In genomic region chr1:109493805-109494539, GRCh38 we compare ENCODE assay signal across 8 cellular contexts. TPM values are rescaled to one million over a fixed set of nuclear protein-coding genes. Genes with fewer than 3 reads are reported as not detected.
DNase-seq lines count a peak whose midpoint lies in the region; ATAC-seq, FAIRE-seq and TF ChIP-seq lines count a peak whose summit lies in the region.

TSS of gene CYB561D1 (plus strand) at chr1:109494094. CDS start at chr1:109494140, 46 bp downstream.

- no peak within 1 kb of the TSS for H2BK5ac ChIP-seq in H9 (ENCODE audit: insufficient read length, low read length)

- H3K4ac ChIP-seq in H9 (ENCODE audit: low read depth, low read length), result no peak within 1 kb of the TSS

- peak within 1 kb of the TSS; percentile 36 to 89 (median 66); a peak in 3 of 7 replicates for H3K27ac Mint-ChIP-seq in H9
- H3K27ac Mint-ChIP-seq in activated naive CD4-positive, alpha-beta T cell treated with anti-CD3 and anti-CD28 coated beads, Interleukin-2, amount 50 U/mL, for 24 hours, result peak within 1 kb of the TSS; percentile 84
- H3K27ac Mint-ChIP-seq in glutamatergic neuron (ENCODE audit: unreplicated experiment), result peak within 1 kb of the TSS; percentile 86

- peak; percentile 90 for TF ChIP-seq CTCF in GM06990 (IDR thresholded peaks at IDR 0.05; ENCODE audit: insufficient read depth, low read length, poor library complexity, severe bottlenecking)
- TF ChIP-seq CTCF in H9 (conservative IDR thresholded peaks at IDR 0.05), result peak; percentile 98
- TF ChIP-seq CTCF in glutamatergic neuron (IDR thresholded peaks at IDR 0.05; ENCODE audit: partially characterized antibody, unreplicated experiment), result peak; percentile 95
- TF ChIP-seq CTCF in pancreas (IDR thresholded peaks at IDR 0.05), result peak; percentile 91 to 98 (median 96)
- peak; percentile 94 to 98 for TF ChIP-seq CTCF in tibial artery (IDR thresholded peaks at IDR 0.05)

- H3K4me2 ChIP-seq in H9 (ENCODE audit: insufficient read depth, insufficient read length, low read length), result peak within 1 kb of the TSS; percentile 15

- no peaks in the 10 kb centered on the region for H3K79me1 ChIP-seq in H9 (ENCODE audit: insufficient read depth, low read depth, low read length, poor library complexity, severe bottlenecking)

- peaks cover 14 to 16% of the 10 kb centered on the region in 2 experiments for H3K4me1 Mint-ChIP-seq in H9
- H3K4me1 Mint-ChIP-seq in activated naive CD4-positive, alpha-beta T cell treated with anti-CD3 and anti-CD28 coated beads, Interleukin-2, amount 50 U/mL, for 24 hours, result peaks cover 56% of the 10 kb centered on the region
- peaks cover 39% of the 10 kb centered on the region for H3K4me1 Mint-ChIP-seq in glutamatergic neuron (ENCODE audit: low read depth, unreplicated experiment)

- H2AFZ ChIP-seq in H9 (ENCODE audit: low read length), result no peak within 1 kb of the TSS

- ATAC-seq in pancreas, result peak; percentile 95 to 98 (median 96)

- H4K91ac ChIP-seq in H9 (ENCODE audit: insufficient read length, low read depth, low read length), result no peak within 1 kb of the TSS

- H3K4me3 ChIP-seq in GM06990 (replicated peaks; ENCODE audit: low read depth, low read length), result peak within 1 kb of the TSS; percentile 79
- peak within 1 kb of the TSS; percentile 82 for H3K4me3 ChIP-seq in SK-N-MC
- peak within 1 kb of the TSS; percentile 58 to 100 (median 82) for H3K4me3 ChIP-seq in pancreas
- peak within 1 kb of the TSS; percentile 78 to 89 for H3K4me3 ChIP-seq in tibial artery

- no peak within 1 kb of the TSS for H4K5ac ChIP-seq in H9 (ENCODE audit: insufficient read length, low read depth, low read length)

- H3K27me3 Mint-ChIP-seq in H9 (ENCODE audit: low read depth) (no peaks in the 10 kb centered on the region), glutamatergic neuron (ENCODE audit: unreplicated experiment) (peaks cover 10% of the 10 kb centered on the region)
- no peaks in the 10 kb centered on the region for H3K27me3 Mint-ChIP-seq in activated naive CD4-positive, alpha-beta T cell treated with anti-CD3 and anti-CD28 coated beads, Interleukin-2, amount 50 U/mL, for 24 hours

- H3K23ac ChIP-seq in H9 (ENCODE audit: insufficient read length, low read depth, low read length), result no peak within 1 kb of the TSS

- H2BK120ac ChIP-seq in H9 (ENCODE audit: low read depth, low read length, poor library complexity, severe bottlenecking), result no peak within 1 kb of the TSS

- intact Hi-C loops in pancreas (cut with DNase I), result loop anchor here in 1 of 3 donors (5.0 kb wide), 1 partner anchor 38 kb away; no protein-coding TSS in a partner anchor
- intact Hi-C loops in tibial artery (cut with DNase I; ENCODE audit: low total_unique reads), result no loop called here

- peaks cover 0 to 32% (median 0%) of the 10 kb centered on the region in 3 experiments; a peak in 3 of 7 replicates for H3K36me3 Mint-ChIP-seq in H9 (ENCODE audit: insufficient read depth in 1 of 3, low read depth in 3 of 3)
- H3K36me3 Mint-ChIP-seq in activated naive CD4-positive, alpha-beta T cell treated with anti-CD3 and anti-CD28 coated beads, Interleukin-2, amount 50 U/mL, for 24 hours, result peaks cover 2% of the 10 kb centered on the region
- H3K36me3 Mint-ChIP-seq in glutamatergic neuron (ENCODE audit: unreplicated experiment), result peaks cover 7% of the 10 kb centered on the region

- no peaks in the 10 kb centered on the region for H3K79me2 ChIP-seq in H9 (ENCODE audit: insufficient read depth, low read length)

- no peaks in the 10 kb centered on the region for H4K20me1 ChIP-seq in H9 (ENCODE audit: control insufficient read depth, insufficient read depth, insufficient read length)

- peaks cover 24% of the 10 kb centered on the region for H3K36me3 ChIP-seq in GM06990 (ENCODE audit: control insufficient read depth, insufficient read depth, low read length)
- H3K36me3 ChIP-seq in SK-N-MC (ENCODE audit: insufficient read depth, low read length), result peaks cover 4% of the 10 kb centered on the region; the same call in 1 of the 2 replicates
- peaks cover 0 to 10% (median 3%) of the 10 kb centered on the region in 3 donors for H3K36me3 ChIP-seq in pancreas
- peaks cover 0 to 45% (median 24%) of the 10 kb centered on the region in 3 donors for H3K36me3 ChIP-seq in tibial artery

- peak within 1 kb of the TSS; percentile 40 for H3K9ac ChIP-seq in H9 (ENCODE audit: extremely low read depth, insufficient read length, low read length)
- H3K9ac ChIP-seq in SK-N-MC (ENCODE audit: insufficient read length), result peak within 1 kb of the TSS; percentile 63

- no peak within 1 kb of the TSS for H4K8ac ChIP-seq in H9 (replicated peaks; ENCODE audit: insufficient read length, low read depth, low read length)

- DNase-seq in GM06990 (ENCODE audit: extremely low read depth, insufficient read length), result peak; percentile 93
- DNase-seq in H9, result peak; percentile 89
- DNase-seq in M059J (ENCODE audit: low read depth), result peak; percentile 80
- DNase-seq in SK-N-MC (ENCODE audit: low read depth, low spot score), result no peak
- peak; percentile 92 for DNase-seq in glutamatergic neuron
- peak; percentile 83 to 96 (median 89) for DNase-seq in pancreas
- DNase-seq in tibial artery, result peak; percentile 85 to 92

- no peak within 1 kb of the TSS for H2AK5ac ChIP-seq in H9 (ENCODE audit: insufficient read length, low read length)

- H3K27ac ChIP-seq in H9 (ENCODE audit: insufficient read length, low read depth, low read length), result no peak within 1 kb of the TSS
- no peak within 1 kb of the TSS for H3K27ac ChIP-seq in SK-N-MC
- H3K27ac ChIP-seq in pancreas, result peak within 1 kb of the TSS in 2 of 4 donors; percentile 28 to 73
- peak within 1 kb of the TSS; percentile 71 to 87 for H3K27ac ChIP-seq in tibial artery

- H3K14ac ChIP-seq in H9 (ENCODE audit: insufficient read depth, low read length), result no peak within 1 kb of the TSS

- H3T11ph ChIP-seq in H9 (ENCODE audit: low read length), result no peak within 1 kb of the TSS

- no peak within 1 kb of the TSS for H2BK15ac ChIP-seq in H9 (ENCODE audit: low read depth, low read length)

- H3K27me3 ChIP-seq in GM06990 (replicated peaks; ENCODE audit: control insufficient read depth, insufficient read depth, low read length) (no peaks in the 10 kb centered on the region), H9 (ENCODE audit: insufficient read depth, low read length) (no peaks in the 10 kb centered on the region), pancreas (no peaks in the 10 kb centered on the region), tibial artery (no peaks in the 10 kb centered on the region)

- H3K4me3 Mint-ChIP-seq in H9 (peak within 1 kb of the TSS; percentile 91 to 93), glutamatergic neuron (ENCODE audit: unreplicated experiment) (peak within 1 kb of the TSS; percentile 89)
- peak within 1 kb of the TSS; percentile 93 for H3K4me3 Mint-ChIP-seq in activated naive CD4-positive, alpha-beta T cell treated with anti-CD3 and anti-CD28 coated beads, Interleukin-2, amount 50 U/mL, for 24 hours

- H3K4me1 ChIP-seq in H9 (ENCODE audit: insufficient read depth, low read length) (peaks cover 2% of the 10 kb centered on the region; the same call in 1 of the 2 replicates), pancreas (peaks cover 0 to 7% (median 6%) of the 10 kb centered on the region in 3 donors), tibial artery (peaks cover 0 to 42% (median 26%) of the 10 kb centered on the region in 4 donors)

- H2BK20ac ChIP-seq in H9 (ENCODE audit: low read depth, low read length, poor library complexity, severe bottlenecking), result no peak within 1 kb of the TSS

- H2BK12ac ChIP-seq in H9 (ENCODE audit: insufficient read length, low read depth, low read length), result no peak within 1 kb of the TSS

- no peak within 1 kb of the TSS for H3K56ac ChIP-seq in H9 (ENCODE audit: insufficient read length, low read depth, low read length)

- H3K23me2 ChIP-seq in H9 (ENCODE audit: insufficient read length, low read depth, low read length, poor library complexity, severe bottlenecking), result no peaks in the 10 kb centered on the region

- no peak for FAIRE-seq in pancreas (lab: Jason Lieb, UNC)

- no peak within 1 kb of the TSS for H3K18ac ChIP-seq in H9 (ENCODE audit: insufficient read length, low read depth, low read length)

- H3K9me3 ChIP-seq in H9 (ENCODE audit: control insufficient read depth, low read depth, low read length), result no peaks in the 10 kb centered on the region
- H3K9me3 ChIP-seq in SK-N-MC (ENCODE audit: low read depth, low read length), result no peaks in the 10 kb centered on the region
- no peaks in the 10 kb centered on the region for H3K9me3 ChIP-seq in pancreas
- no peaks in the 10 kb centered on the region for H3K9me3 ChIP-seq in tibial artery

- no CpG with 5 or more reads among the region's 44 CpGs for WGBS in H9 (ENCODE audit: extremely low coverage, insufficient read length, low lambda C conversion rate)
- WGBS in pancreas, 2 donors, result 0% methylated on average over 42 to 44 of the region's 44 CpGs

- H3K9me3 Mint-ChIP-seq in H9 (no peaks in the 10 kb centered on the region), glutamatergic neuron (ENCODE audit: unreplicated experiment) (peaks cover 9% of the 10 kb centered on the region)
- H3K9me3 Mint-ChIP-seq in activated naive CD4-positive, alpha-beta T cell treated with anti-CD3 and anti-CD28 coated beads, Interleukin-2, amount 50 U/mL, for 24 hours, result no peaks in the 10 kb centered on the region

RNA-seq across cellular contexts. Expression of gene CYB561D1, which starts in this region (rescaled TPM):
- total RNA-seq in H9 (2021), result 6.5 and 6.7 TPM in 2 replicates
- 6.6 and 8.0 TPM in 2 replicates for total RNA-seq in M059J (2014; rRNA removed; shearing (Covaris generic))
- 23.9 TPM for total RNA-seq in glutamatergic neuron (ENCODE audit: unreplicated experiment)
- 10 to 100 TPM in 3 of 6 donors, 1 to 10 TPM in 3; 8.1 to 11.6 (median 9.7) TPM for total RNA-seq in pancreas
- 1 to 10 TPM; 5.1 to 7.1 TPM for polyA plus RNA-seq in pancreas

Comparison
In these comparisons a context has a peak if more than half of its experiments do, and no peak if none do; other contexts are left out.
1. H3K27ac ChIP-seq: peak in tibial artery (2 of 2); none in H9 (single experiment) and SK-N-MC (single experiment).
2. Peak in every context shown above with its lines, with median percentiles within 50 percentile points of each other: H3K4me3 ChIP-seq, CTCF ChIP-seq, H3K27ac Mint-ChIP-seq and H3K4me3 Mint-ChIP-seq.